Comparison of ENCODE assay signal across 2 cellular contexts in the genomic region with DNA sequence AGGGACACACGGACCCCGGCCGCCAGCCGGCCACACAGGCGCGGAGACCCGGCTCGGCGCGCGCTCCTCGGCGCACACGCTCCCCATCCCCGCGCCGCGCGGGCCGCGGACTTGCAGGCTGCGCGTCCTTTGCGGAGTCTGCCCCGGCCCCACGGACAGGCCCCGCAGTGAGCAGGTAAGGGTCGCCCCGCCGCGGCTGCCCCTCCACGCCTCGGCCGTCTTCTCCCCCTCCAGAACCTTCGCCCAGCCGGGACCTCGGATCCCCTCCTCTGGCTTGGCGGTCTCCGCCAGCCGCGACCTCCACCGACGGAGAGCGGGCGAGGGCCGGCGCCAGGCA.
TF ChIP-seq lines count a peak whose summit lies in the region.

No MANE protein-coding gene starts in this region.

TF ChIP-seq in SK-N-SH, 30 proteins besides CTCF, POLR2A, EP300 and RAD21 (continued from another document):
- TF ChIP-seq, protein P1, sequence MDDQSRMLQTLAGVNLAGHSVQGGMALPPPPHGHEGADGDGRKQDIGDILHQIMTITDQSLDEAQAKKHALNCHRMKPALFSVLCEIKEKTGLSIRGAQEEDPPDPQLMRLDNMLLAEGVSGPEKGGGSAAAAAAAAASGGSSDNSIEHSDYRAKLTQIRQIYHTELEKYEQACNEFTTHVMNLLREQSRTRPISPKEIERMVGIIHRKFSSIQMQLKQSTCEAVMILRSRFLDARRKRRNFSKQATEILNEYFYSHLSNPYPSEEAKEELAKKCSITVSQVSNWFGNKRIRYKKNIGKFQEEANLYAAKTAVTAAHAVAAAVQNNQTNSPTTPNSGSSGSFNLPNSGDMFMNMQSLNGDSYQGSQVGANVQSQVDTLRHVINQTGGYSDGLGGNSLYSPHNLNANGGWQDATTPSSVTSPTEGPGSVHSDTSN (IDR thresholded peaks at IDR 0.05), result no peak
- TF ChIP-seq RXRA (IDR thresholded peaks at IDR 0.05; ENCODE audit: borderline replicate concordance, low read depth), result no peak
- peak; percentile 15; the same call in 1 of the 2 replicates for TF ChIP-seq MXI1 (IDR thresholded peaks at IDR 0.05; ENCODE audit: low read depth, low read length)
- TF ChIP-seq NRF1 (IDR thresholded peaks at IDR 0.05; ENCODE audit: low read depth, low read length), result 0 out of 2 replicates have a peak, but pooled peaks have one; percentile 19

TF ChIP-seq in SK-N-SH treated with all-trans-retinoic acid at 6 μM for 48 hours, 23 proteins besides CTCF, POLR2A, EP300 and RAD21 (continued from another document):
- TF ChIP-seq, protein P2, sequence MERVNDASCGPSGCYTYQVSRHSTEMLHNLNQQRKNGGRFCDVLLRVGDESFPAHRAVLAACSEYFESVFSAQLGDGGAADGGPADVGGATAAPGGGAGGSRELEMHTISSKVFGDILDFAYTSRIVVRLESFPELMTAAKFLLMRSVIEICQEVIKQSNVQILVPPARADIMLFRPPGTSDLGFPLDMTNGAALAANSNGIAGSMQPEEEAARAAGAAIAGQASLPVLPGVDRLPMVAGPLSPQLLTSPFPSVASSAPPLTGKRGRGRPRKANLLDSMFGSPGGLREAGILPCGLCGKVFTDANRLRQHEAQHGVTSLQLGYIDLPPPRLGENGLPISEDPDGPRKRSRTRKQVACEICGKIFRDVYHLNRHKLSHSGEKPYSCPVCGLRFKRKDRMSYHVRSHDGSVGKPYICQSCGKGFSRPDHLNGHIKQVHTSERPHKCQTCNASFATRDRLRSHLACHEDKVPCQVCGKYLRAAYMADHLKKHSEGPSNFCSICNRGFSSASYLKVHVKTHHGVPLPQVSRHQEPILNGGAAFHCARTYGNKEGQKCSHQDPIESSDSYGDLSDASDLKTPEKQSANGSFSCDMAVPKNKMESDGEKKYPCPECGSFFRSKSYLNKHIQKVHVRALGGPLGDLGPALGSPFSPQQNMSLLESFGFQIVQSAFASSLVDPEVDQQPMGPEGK (CRISPR knock-in tag; IDR thresholded peaks at IDR 0.05; ENCODE audit: borderline replicate concordance), result no peak
- TF ChIP-seq TOX (CRISPR knock-in tag; IDR thresholded peaks at IDR 0.05; ENCODE audit: borderline replicate concordance) (no peak), ZFP30 (CRISPR knock-in tag; IDR thresholded peaks at IDR 0.05) (no peak), ARNTL (CRISPR knock-in tag; IDR thresholded peaks at IDR 0.05; ENCODE audit: borderline replicate concordance, low read depth) (no peak), ESRRG (CRISPR knock-in tag; IDR thresholded peaks at IDR 0.05) (no peak), ZNF565 (CRISPR knock-in tag; conservative IDR thresholded peaks at IDR 0.05; ENCODE audit: low read depth) (no peak), ZC3H10 (CRISPR knock-in tag; IDR thresholded peaks at IDR 0.05) (no peak), ZFP3 (CRISPR knock-in tag; IDR thresholded peaks at IDR 0.05) (no peak)
- TF ChIP-seq, protein P3, sequence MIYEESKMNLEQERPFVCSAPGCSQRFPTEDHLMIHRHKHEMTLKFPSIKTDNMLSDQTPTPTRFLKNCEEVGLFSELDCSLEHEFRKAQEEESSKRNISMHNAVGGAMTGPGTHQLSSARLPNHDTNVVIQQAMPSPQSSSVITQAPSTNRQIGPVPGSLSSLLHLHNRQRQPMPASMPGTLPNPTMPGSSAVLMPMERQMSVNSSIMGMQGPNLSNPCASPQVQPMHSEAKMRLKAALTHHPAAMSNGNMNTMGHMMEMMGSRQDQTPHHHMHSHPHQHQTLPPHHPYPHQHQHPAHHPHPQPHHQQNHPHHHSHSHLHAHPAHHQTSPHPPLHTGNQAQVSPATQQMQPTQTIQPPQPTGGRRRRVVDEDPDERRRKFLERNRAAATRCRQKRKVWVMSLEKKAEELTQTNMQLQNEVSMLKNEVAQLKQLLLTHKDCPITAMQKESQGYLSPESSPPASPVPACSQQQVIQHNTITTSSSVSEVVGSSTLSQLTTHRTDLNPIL (CRISPR knock-in tag; IDR thresholded peaks at IDR 0.05; ENCODE audit: low read depth), result no peak
- TF ChIP-seq, protein P4, sequence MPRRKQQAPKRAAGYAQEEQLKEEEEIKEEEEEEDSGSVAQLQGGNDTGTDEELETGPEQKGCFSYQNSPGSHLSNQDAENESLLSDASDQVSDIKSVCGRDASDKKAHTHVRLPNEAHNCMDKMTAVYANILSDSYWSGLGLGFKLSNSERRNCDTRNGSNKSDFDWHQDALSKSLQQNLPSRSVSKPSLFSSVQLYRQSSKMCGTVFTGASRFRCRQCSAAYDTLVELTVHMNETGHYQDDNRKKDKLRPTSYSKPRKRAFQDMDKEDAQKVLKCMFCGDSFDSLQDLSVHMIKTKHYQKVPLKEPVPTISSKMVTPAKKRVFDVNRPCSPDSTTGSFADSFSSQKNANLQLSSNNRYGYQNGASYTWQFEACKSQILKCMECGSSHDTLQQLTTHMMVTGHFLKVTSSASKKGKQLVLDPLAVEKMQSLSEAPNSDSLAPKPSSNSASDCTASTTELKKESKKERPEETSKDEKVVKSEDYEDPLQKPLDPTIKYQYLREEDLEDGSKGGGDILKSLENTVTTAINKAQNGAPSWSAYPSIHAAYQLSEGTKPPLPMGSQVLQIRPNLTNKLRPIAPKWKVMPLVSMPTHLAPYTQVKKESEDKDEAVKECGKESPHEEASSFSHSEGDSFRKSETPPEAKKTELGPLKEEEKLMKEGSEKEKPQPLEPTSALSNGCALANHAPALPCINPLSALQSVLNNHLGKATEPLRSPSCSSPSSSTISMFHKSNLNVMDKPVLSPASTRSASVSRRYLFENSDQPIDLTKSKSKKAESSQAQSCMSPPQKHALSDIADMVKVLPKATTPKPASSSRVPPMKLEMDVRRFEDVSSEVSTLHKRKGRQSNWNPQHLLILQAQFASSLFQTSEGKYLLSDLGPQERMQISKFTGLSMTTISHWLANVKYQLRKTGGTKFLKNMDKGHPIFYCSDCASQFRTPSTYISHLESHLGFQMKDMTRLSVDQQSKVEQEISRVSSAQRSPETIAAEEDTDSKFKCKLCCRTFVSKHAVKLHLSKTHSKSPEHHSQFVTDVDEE (CRISPR knock-in tag; IDR thresholded peaks at IDR 0.05), result no peak
- TF ChIP-seq, protein P5, sequence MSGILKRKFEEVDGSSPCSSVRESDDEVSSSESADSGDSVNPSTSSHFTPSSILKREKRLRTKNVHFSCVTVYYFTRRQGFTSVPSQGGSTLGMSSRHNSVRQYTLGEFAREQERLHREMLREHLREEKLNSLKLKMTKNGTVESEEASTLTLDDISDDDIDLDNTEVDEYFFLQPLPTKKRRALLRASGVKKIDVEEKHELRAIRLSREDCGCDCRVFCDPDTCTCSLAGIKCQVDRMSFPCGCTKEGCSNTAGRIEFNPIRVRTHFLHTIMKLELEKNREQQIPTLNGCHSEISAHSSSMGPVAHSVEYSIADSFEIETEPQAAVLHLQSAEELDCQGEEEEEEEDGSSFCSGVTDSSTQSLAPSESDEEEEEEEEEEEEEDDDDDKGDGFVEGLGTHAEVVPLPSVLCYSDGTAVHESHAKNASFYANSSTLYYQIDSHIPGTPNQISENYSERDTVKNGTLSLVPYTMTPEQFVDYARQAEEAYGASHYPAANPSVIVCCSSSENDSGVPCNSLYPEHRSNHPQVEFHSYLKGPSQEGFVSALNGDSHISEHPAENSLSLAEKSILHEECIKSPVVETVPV (CRISPR knock-in tag; IDR thresholded peaks at IDR 0.05), result no peak
TF ChIP-seq in SK-N-SH treated with all-trans-retinoic acid at 6 μM for 48 hours: peak in this region for 0.
